2 cellular contexts compared by ENCODE assay signal in the genomic region with DNA sequence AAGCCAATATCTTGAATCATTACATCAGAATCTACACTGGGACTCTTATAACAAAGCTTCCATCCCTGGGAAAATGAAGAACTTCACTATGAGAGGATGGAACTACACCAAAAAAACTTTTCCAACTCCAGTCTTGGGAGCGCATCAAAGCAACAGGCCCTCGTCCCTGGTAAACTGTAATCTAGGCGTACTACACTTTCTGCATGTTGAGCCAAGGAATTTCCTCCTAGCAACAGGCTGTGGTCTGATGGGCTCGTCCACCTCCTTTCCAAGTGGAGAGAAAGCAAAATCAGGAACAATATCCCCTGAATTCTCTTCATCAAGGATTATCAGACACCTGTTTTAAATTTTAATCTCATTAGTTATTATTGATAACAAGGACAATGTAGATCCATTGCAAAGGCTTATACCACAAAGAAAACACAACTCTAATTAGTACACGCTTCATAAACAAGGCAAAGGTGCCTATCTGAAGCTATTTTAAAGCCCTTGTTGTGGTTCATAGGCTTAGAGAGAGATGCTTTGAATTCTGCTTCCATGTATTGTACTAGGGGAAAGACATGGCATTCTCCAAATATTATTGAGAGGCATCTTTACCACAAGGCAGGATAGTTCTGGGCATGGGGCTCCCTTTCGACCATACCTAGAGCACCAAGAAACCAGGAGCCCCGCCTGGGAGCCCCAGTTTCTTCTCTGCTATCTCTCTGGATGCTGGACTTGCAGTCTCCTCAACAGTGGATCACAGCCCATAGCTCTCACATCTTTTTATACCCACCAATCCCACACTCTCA.
TF ChIP-seq lines count a peak whose summit lies in the region.

No MANE protein-coding gene starts in this region.

TF ChIP-seq in H1, 55 proteins besides CTCF, POLR2A, EP300 and RAD21:
- no peak for TF ChIP-seq SAP30 (IDR thresholded peaks at IDR 0.05; ENCODE audit: insufficient read depth, insufficient replicate concordance, low read length)
- TF ChIP-seq SP2 (IDR thresholded peaks at IDR 0.05; ENCODE audit: low read length): no peak
- TF ChIP-seq CHD2 (IDR thresholded peaks at IDR 0.05; ENCODE audit: low read length): no peak
- TF ChIP-seq, protein P1, sequence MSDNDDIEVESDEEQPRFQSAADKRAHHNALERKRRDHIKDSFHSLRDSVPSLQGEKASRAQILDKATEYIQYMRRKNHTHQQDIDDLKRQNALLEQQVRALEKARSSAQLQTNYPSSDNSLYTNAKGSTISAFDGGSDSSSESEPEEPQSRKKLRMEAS (IDR thresholded peaks at IDR 0.05): no peak
- TF ChIP-seq POU5F1 (IDR thresholded peaks at IDR 0.05; ENCODE audit: low read depth, low read length): no peak
- no peak for TF ChIP-seq FOSL1 (IDR thresholded peaks at IDR 0.05; ENCODE audit: insufficient read depth, low read depth, low read length)
- TF ChIP-seq TAF1 (IDR thresholded peaks at IDR 0.05; ENCODE audit: low read depth, low read length): no peak
- TF ChIP-seq SIX5 (IDR thresholded peaks at IDR 0.05; ENCODE audit: low read depth, low read length): no peak
- no peak for TF ChIP-seq PHF8 (conservative IDR thresholded peaks at IDR 0.05; ENCODE audit: low read depth, low read length)
- TF ChIP-seq MAFK (IDR thresholded peaks at IDR 0.05; ENCODE audit: low read depth, low read length): no peak
- no peak for TF ChIP-seq CBX5 (IDR thresholded peaks at IDR 0.05; ENCODE audit: low read depth, low read length)
- TF ChIP-seq RXRA (IDR thresholded peaks at IDR 0.05; ENCODE audit: insufficient read depth, low read depth, low read length): no peak
- TF ChIP-seq RNF2 (IDR thresholded peaks at IDR 0.05; ENCODE audit: borderline replicate concordance, low read depth, low read length, missing control alignments, poor library complexity, severe bottlenecking): no peak
- TF ChIP-seq, protein P2, sequence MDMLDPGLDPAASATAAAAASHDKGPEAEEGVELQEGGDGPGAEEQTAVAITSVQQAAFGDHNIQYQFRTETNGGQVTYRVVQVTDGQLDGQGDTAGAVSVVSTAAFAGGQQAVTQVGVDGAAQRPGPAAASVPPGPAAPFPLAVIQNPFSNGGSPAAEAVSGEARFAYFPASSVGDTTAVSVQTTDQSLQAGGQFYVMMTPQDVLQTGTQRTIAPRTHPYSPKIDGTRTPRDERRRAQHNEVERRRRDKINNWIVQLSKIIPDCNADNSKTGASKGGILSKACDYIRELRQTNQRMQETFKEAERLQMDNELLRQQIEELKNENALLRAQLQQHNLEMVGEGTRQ (IDR thresholded peaks at IDR 0.05; ENCODE audit: low read length): no peak
TF ChIP-seq in H1: peak in this region for 0.

TF ChIP-seq in HepG2, 621 proteins besides CTCF, POLR2A, EP300 and RAD21:
- TF ChIP-seq ESRRA (CRISPR knock-in tag; IDR thresholded peaks at IDR 0.05; ENCODE audit: low read depth) (no peak), TRIM24 (CRISPR knock-in tag; IDR thresholded peaks at IDR 0.05) (no peak), SMAD1 (CRISPR knock-in tag; IDR thresholded peaks at IDR 0.05; ENCODE audit: borderline replicate concordance, low read depth) (no peak), ZFP37 (CRISPR knock-in tag; IDR thresholded peaks at IDR 0.05; ENCODE audit: borderline replicate concordance) (no peak), GZF1 (CRISPR knock-in tag; IDR thresholded peaks at IDR 0.05) (no peak), HNF4A (CRISPR knock-in tag; IDR thresholded peaks at IDR 0.05) (no peak), AGO2 (optimal IDR thresholded peaks at IDR 0.05; ENCODE audit: low read depth, low read length) (no peak), ZNF790 (CRISPR knock-in tag; IDR thresholded peaks at IDR 0.05; ENCODE audit: borderline replicate concordance) (no peak), NCOR1 (IDR thresholded peaks at IDR 0.05; ENCODE audit: borderline replicate concordance, low read length) (no peak)
- TF ChIP-seq, protein P3, sequence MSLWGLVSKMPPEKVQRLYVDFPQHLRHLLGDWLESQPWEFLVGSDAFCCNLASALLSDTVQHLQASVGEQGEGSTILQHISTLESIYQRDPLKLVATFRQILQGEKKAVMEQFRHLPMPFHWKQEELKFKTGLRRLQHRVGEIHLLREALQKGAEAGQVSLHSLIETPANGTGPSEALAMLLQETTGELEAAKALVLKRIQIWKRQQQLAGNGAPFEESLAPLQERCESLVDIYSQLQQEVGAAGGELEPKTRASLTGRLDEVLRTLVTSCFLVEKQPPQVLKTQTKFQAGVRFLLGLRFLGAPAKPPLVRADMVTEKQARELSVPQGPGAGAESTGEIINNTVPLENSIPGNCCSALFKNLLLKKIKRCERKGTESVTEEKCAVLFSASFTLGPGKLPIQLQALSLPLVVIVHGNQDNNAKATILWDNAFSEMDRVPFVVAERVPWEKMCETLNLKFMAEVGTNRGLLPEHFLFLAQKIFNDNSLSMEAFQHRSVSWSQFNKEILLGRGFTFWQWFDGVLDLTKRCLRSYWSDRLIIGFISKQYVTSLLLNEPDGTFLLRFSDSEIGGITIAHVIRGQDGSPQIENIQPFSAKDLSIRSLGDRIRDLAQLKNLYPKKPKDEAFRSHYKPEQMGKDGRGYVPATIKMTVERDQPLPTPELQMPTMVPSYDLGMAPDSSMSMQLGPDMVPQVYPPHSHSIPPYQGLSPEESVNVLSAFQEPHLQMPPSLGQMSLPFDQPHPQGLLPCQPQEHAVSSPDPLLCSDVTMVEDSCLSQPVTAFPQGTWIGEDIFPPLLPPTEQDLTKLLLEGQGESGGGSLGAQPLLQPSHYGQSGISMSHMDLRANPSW (CRISPR knock-in tag; IDR thresholded peaks at IDR 0.05; ENCODE audit: borderline replicate concordance): no peak
- TF ChIP-seq, protein P4, sequence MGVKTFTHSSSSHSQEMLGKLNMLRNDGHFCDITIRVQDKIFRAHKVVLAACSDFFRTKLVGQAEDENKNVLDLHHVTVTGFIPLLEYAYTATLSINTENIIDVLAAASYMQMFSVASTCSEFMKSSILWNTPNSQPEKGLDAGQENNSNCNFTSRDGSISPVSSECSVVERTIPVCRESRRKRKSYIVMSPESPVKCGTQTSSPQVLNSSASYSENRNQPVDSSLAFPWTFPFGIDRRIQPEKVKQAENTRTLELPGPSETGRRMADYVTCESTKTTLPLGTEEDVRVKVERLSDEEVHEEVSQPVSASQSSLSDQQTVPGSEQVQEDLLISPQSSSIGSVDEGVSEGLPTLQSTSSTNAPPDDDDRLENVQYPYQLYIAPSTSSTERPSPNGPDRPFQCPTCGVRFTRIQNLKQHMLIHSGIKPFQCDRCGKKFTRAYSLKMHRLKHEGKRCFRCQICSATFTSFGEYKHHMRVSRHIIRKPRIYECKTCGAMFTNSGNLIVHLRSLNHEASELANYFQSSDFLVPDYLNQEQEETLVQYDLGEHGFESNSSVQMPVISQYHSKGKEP (CRISPR knock-in tag; IDR thresholded peaks at IDR 0.05): no peak
- TF ChIP-seq, protein P5, sequence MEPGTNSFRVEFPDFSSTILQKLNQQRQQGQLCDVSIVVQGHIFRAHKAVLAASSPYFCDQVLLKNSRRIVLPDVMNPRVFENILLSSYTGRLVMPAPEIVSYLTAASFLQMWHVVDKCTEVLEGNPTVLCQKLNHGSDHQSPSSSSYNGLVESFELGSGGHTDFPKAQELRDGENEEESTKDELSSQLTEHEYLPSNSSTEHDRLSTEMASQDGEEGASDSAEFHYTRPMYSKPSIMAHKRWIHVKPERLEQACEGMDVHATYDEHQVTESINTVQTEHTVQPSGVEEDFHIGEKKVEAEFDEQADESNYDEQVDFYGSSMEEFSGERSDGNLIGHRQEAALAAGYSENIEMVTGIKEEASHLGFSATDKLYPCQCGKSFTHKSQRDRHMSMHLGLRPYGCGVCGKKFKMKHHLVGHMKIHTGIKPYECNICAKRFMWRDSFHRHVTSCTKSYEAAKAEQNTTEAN (CRISPR knock-in tag; conservative IDR thresholded peaks at IDR 0.05): no peak
TF ChIP-seq in HepG2: peak in this region for 0.
